24 cellular contexts compared by ENCODE assay signal in genomic region chr7:26298432-26299058, GRCh38.
"Had no signal": no experiment of that assay in that cellular context is flagged by ENCODE, and none has a peak within 500 bp of the region (broad histone marks: within the 10 kb centered on the region; RNA-seq: fewer than 3 reads in every experiment).

No MANE protein-coding gene starts in this region.

- H3K4me1 Mint-ChIP-seq: neural crest cell had no signal

- DNase-seq: activated CD4-positive, alpha-beta memory T cell treated with anti-CD3 and anti-CD28 coated beads for 36 hours; activated CD4-positive, alpha-beta T cell treated with anti-CD3 and anti-CD28 coated beads for 48 hours; activated gamma-delta T cell; activated T-cell treated with anti-CD3 and anti-CD28 coated beads, Interleukin-2, amount 50 U/mL, for 48 hours; dorsolateral prefrontal cortex; effector memory CD8-positive, alpha-beta T cell; foreskin melanocyte; glutamatergic neuron; hippocampal formation; kidney glomerular epithelial cell; mesendoderm; mucosa of descending colon; posterior cingulate gyrus; stimulated activated CD4-positive, alpha-beta T cell treated with anti-CD3 and anti-CD28 coated beads, Interleukin-1b, Interleukin-23, amount 100 ng/mL, for 48 hours; T-helper 17 cell; transverse colon; uterus had no signal

- ATAC-seq: effector memory CD8-positive, alpha-beta T cell; esophagus mucosa; mucosa of descending colon; stimulated activated effector memory CD8-positive, alpha-beta T cell treated with anti-CD3 and anti-CD28 coated beads, Interleukin-12 subunit alpha, Interleukin-12 subunit beta, amount 100 ng/mL, for 72 hours; T-helper 17 cell had no signal

- H3K4me3 ChIP-seq: dorsolateral prefrontal cortex, mucosa of descending colon, right lobe of liver, skin epidermis, transverse colon, uterus had no signal

- H3K9me3 Mint-ChIP-seq: activated CD4-positive, alpha-beta memory T cell treated with anti-CD3 and anti-CD28 coated beads for 36 hours; activated naive CD4-positive, alpha-beta T cell treated with anti-CD3 and anti-CD28 coated beads, Interleukin-2, amount 50 U/mL, for 24 hours; effector memory CD8-positive, alpha-beta T cell; neural crest cell; stimulated activated effector memory CD8-positive, alpha-beta T cell treated with anti-CD3 and anti-CD28 coated beads, Interleukin-12 subunit alpha, Interleukin-12 subunit beta, amount 100 ng/mL, for 72 hours had no signal

- H3K4me3 Mint-ChIP-seq: activated CD4-positive, alpha-beta memory T cell treated with anti-CD3 and anti-CD28 coated beads for 36 hours; activated naive CD4-positive, alpha-beta T cell treated with anti-CD3 and anti-CD28 coated beads, Interleukin-2, amount 50 U/mL, for 24 hours; brain; effector memory CD8-positive, alpha-beta T cell; neural crest cell; stimulated activated effector memory CD8-positive, alpha-beta T cell treated with anti-CD3 and anti-CD28 coated beads, Interleukin-12 subunit alpha, Interleukin-12 subunit beta, amount 100 ng/mL, for 72 hours; T-helper 17 cell had no signal

- H3K27me3 Mint-ChIP-seq: activated CD4-positive, alpha-beta memory T cell treated with anti-CD3 and anti-CD28 coated beads for 36 hours; activated naive CD4-positive, alpha-beta T cell treated with anti-CD3 and anti-CD28 coated beads, Interleukin-2, amount 50 U/mL, for 24 hours; brain; effector memory CD8-positive, alpha-beta T cell; T-helper 17 cell had no signal

- H3K27me3 ChIP-seq: dorsolateral prefrontal cortex, right lobe of liver, transverse colon, uterus had no signal

- H3K9me3 ChIP-seq: mucosa of descending colon, right lobe of liver, transverse colon, uterus had no signal

- H3K27ac ChIP-seq: dorsolateral prefrontal cortex, skin epidermis, transverse colon, uterus had no signal

- H3K36me3 ChIP-seq: transverse colon, uterus had no signal

- H3K27ac Mint-ChIP-seq: activated CD4-positive, alpha-beta memory T cell treated with anti-CD3 and anti-CD28 coated beads for 36 hours; activated naive CD4-positive, alpha-beta T cell treated with anti-CD3 and anti-CD28 coated beads, Interleukin-2, amount 50 U/mL, for 24 hours; brain; effector memory CD8-positive, alpha-beta T cell; stimulated activated effector memory CD8-positive, alpha-beta T cell treated with anti-CD3 and anti-CD28 coated beads, Interleukin-12 subunit alpha, Interleukin-12 subunit beta, amount 100 ng/mL, for 72 hours; T-helper 17 cell had no signal

- H3K4me1 ChIP-seq: transverse colon, uterus had no signal
